Comparison of ENCODE assay signal across 8 cellular contexts in the genomic region with DNA sequence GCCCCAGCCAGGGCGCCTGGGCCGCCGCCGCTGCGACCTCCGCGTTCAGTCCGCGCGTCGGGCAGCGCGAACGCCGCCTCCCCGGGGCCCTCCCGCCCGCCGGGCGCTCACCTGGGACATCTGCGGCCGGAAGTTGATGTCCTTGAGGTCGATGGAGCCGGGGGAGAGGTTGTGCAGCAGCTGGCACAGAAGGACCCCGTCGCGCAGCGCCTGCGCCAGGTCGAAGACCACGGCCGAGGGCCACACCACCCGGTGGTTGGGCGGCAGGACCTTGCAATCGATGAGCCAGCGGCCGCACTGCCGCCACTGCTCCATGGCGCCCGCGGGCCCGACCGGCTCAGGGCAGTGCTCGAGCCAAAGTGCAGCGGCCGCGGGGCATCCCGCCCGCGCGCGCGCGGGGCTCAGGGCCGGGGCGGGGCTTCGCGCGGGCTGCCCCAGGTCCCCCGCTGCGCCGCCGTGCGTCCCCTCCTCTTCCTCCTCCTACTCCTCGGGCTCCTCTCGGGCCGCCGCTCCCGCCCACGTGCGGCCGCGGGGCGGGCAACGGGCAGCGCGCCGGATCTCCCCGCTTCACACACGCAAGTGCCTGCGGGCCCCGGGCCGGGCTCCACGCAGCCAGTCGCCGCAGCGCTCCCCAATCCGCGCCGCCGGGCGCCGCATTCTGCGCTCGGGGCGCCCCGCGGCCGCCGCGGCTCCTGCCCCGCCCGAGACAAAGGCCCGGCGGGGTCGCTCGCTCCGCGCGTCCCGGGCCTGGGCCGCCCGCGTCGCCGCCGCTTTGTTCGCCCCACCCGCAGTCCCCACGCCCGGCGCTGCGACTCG. TPM values are rescaled to one million over a fixed set of nuclear protein-coding genes. Genes with fewer than 3 reads are reported as not detected.
DNase-seq lines count a peak whose midpoint lies in the region; ATAC-seq lines count a peak whose summit lies in the region.

A gene with protein sequence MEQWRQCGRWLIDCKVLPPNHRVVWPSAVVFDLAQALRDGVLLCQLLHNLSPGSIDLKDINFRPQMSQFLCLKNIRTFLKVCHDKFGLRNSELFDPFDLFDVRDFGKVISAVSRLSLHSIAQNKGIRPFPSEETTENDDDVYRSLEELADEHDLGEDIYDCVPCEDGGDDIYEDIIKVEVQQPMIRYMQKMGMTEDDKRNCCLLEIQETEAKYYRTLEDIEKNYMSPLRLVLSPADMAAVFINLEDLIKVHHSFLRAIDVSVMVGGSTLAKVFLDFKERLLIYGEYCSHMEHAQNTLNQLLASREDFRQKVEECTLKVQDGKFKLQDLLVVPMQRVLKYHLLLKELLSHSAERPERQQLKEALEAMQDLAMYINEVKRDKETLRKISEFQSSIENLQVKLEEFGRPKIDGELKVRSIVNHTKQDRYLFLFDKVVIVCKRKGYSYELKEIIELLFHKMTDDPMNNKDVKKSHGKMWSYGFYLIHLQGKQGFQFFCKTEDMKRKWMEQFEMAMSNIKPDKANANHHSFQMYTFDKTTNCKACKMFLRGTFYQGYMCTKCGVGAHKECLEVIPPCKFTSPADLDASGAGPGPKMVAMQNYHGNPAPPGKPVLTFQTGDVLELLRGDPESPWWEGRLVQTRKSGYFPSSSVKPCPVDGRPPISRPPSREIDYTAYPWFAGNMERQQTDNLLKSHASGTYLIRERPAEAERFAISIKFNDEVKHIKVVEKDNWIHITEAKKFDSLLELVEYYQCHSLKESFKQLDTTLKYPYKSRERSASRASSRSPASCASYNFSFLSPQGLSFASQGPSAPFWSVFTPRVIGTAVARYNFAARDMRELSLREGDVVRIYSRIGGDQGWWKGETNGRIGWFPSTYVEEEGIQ (minus strand): TSS at position 361 of the 816 bp plus-strand sequence. CDS start 46 bp downstream, at position 315.

- peak within 1 kb of the TSS; percentile 98 for H3K23ac ChIP-seq in mesendoderm (ENCODE audit: low read length)

- DNase-seq in NCI-H82 (lab: John Stamatoyannopoulos, UW): peak; percentile 72
- DNase-seq in NCI-H82 treated with DMSO at 0.1 percent for 48 hours (lab: John Stamatoyannopoulos, UW; ENCODE audit: unreplicated experiment): no peak
- DNase-seq in NCI-H2029 treated with DMSO at 0.1 percent for 48 hours (lab: John Stamatoyannopoulos, UW): peak; percentile 23
- peak; percentile 42 for DNase-seq in activated CD4-positive, alpha-beta T cell treated with anti-CD3 and anti-CD28 coated beads for 48 hours
- peak in 1 of 3 donors; percentile 26 for DNase-seq in effector memory CD4-positive, alpha-beta T cell
- DNase-seq in mesendoderm: peak; percentile 65
- peak; percentile 55 for DNase-seq in stimulated activated naive CD8-positive, alpha-beta T cell treated with anti-CD3 and anti-CD28 coated beads, Interleukin-15, Interleukin-2, amounts not matched to agents 100 U/mL and 50 U/mL, for 24 hours

- WGBS in mesendoderm (ENCODE audit: extremely low coverage, insufficient coverage, low lambda C conversion rate): no CpG with 5 or more reads among the region's 124 CpGs

- H2BK120ac ChIP-seq in mesendoderm (ENCODE audit: low read depth, low read length): peak within 1 kb of the TSS; percentile 52

- peak within 1 kb of the TSS; percentile 99 for H3K4me2 ChIP-seq in mesendoderm (ENCODE audit: low read length)

- H2BK15ac ChIP-seq in mesendoderm (replicated peaks; ENCODE audit: low read depth): no peak within 1 kb of the TSS

- peaks cover 21% of the 10 kb centered on the region for H3K4me1 ChIP-seq in effector memory CD4-positive, alpha-beta T cell (ENCODE audit: control insufficient read depth, insufficient read depth, low read length, poor library complexity, severe bottlenecking)
- H3K4me1 ChIP-seq in mesendoderm (ENCODE audit: control insufficient read depth, low read depth, low read length): no peaks in the 10 kb centered on the region

- peak within 1 kb of the TSS; percentile 73 for H3K4me3 ChIP-seq in effector memory CD4-positive, alpha-beta T cell (ENCODE audit: insufficient read depth, low read depth, low read length, poor library complexity, severe bottlenecking)
- peak within 1 kb of the TSS; percentile 74 for H3K4me3 ChIP-seq in mesendoderm (ENCODE audit: low read length)

- peak within 1 kb of the TSS; percentile 14 for H2AK5ac ChIP-seq in mesendoderm (ENCODE audit: low read length)

- peak; percentile 51 for ATAC-seq in HG02763 (IDR thresholded peaks at IDR 0.05; ENCODE audit: unreplicated experiment)
- ATAC-seq in stimulated activated naive CD8-positive, alpha-beta T cell treated with anti-CD3 and anti-CD28 coated beads, Interleukin-15, Interleukin-2, amounts not matched to agents 100 U/mL and 50 U/mL, for 24 hours: peak; percentile 45

- H3K4ac ChIP-seq in mesendoderm (ENCODE audit: low read depth, low read length): peak within 1 kb of the TSS; percentile 89

- no peaks in the 10 kb centered on the region for H3K9me3 ChIP-seq in effector memory CD4-positive, alpha-beta T cell (ENCODE audit: control insufficient read depth, low read length)

- H3K79me1 ChIP-seq in mesendoderm (ENCODE audit: low read length): peaks cover 10% of the 10 kb centered on the region

- H3K27ac ChIP-seq in effector memory CD4-positive, alpha-beta T cell (ENCODE audit: insufficient read depth, low read length, poor library complexity, severe bottlenecking): no peak within 1 kb of the TSS
- peak within 1 kb of the TSS; percentile 42 for H3K27ac ChIP-seq in mesendoderm (ENCODE audit: low read depth, low read length)

- H3K36me3 ChIP-seq in effector memory CD4-positive, alpha-beta T cell (ENCODE audit: control insufficient read depth, insufficient read depth, low read length): no peaks in the 10 kb centered on the region
- H3K36me3 ChIP-seq in mesendoderm (ENCODE audit: control insufficient read depth, insufficient read depth, low read length): no peaks in the 10 kb centered on the region

- peak within 1 kb of the TSS; percentile 92 for H4K8ac ChIP-seq in mesendoderm (ENCODE audit: low read depth, low read length)

- peak within 1 kb of the TSS; percentile 77 for H2BK5ac ChIP-seq in mesendoderm (ENCODE audit: low read length)

- H3K9ac ChIP-seq in mesendoderm (ENCODE audit: low read length): peak within 1 kb of the TSS; percentile 89

- H3K79me2 ChIP-seq in mesendoderm (ENCODE audit: control insufficient read depth, insufficient read depth, low read length): peaks cover 15% of the 10 kb centered on the region

- H3K27me3 ChIP-seq in effector memory CD4-positive, alpha-beta T cell (replicated peaks; ENCODE audit: control insufficient read depth, insufficient read depth, low read length, poor library complexity, severe bottlenecking): peaks cover 14% of the 10 kb centered on the region
- no peaks in the 10 kb centered on the region for H3K27me3 ChIP-seq in mesendoderm (ENCODE audit: insufficient read depth, low read length, poor library complexity)

- H3K56ac ChIP-seq in mesendoderm (ENCODE audit: low read length): peak within 1 kb of the TSS; percentile 96

- peak within 1 kb of the TSS; percentile 94 for H3K18ac ChIP-seq in mesendoderm (ENCODE audit: low read length)

- H4K5ac ChIP-seq in mesendoderm (ENCODE audit: low read length): no peak within 1 kb of the TSS

RNA-seq across cellular contexts. Expression of the gene that starts here (rescaled TPM):
- 12.2 TPM for polyA plus RNA-seq in mesendoderm (2013, experiment 1 of 2)
- 12.3 TPM for polyA plus RNA-seq in mesendoderm (2013, experiment 2 of 2)
